Comparison of ENCODE assay signal across 8 cellular contexts in genomic region chr13:20903164-20903475, GRCh38. TPM values are rescaled to one million over a fixed set of nuclear protein-coding genes. Genes with fewer than 3 reads are reported as not detected.
DNase-seq lines count a peak whose midpoint lies in the region; ATAC-seq and TF ChIP-seq lines count a peak whose summit lies in the region.

No MANE protein-coding gene starts in this region.

- TF ChIP-seq POLR2A in sigmoid colon (IDR thresholded peaks at IDR 0.05) = no peak

- H3K4me1 ChIP-seq in sigmoid colon = peaks cover 0 to 24% (median 16%) of the 10 kb centered on the region in 4 donors

- intact Hi-C loops in sigmoid colon (cut with DNase I) = no loop called here

- no peak for TF ChIP-seq CTCF in GM12875 (IDR thresholded peaks at IDR 0.05; ENCODE audit: borderline replicate concordance, insufficient read depth, low read depth, low read length)
- no peak for TF ChIP-seq CTCF in fibroblast of villous mesenchyme (IDR thresholded peaks at IDR 0.05; ENCODE audit: insufficient read depth, low read depth, low read length)
- TF ChIP-seq CTCF in sigmoid colon (IDR thresholded peaks at IDR 0.05) = no peak

- peaks cover 0 to 4% (median 0%) of the 10 kb centered on the region in 4 donors for H3K36me3 ChIP-seq in sigmoid colon

- H3K27ac Mint-ChIP-seq in T-helper 17 cell = peak overlapping the region; percentile 96

- H3K4me3 Mint-ChIP-seq in T-helper 17 cell = peak overlapping the region; percentile 97

- no peak for ATAC-seq in T-helper 17 cell
- no peak for ATAC-seq in GM21723 (IDR thresholded peaks at IDR 0.05; ENCODE audit: unreplicated experiment)

- H3K4me1 Mint-ChIP-seq in T-helper 17 cell = peaks cover 15% of the 10 kb centered on the region

- H3K27me3 ChIP-seq in sigmoid colon = no peaks in the 10 kb centered on the region

- TF ChIP-seq EP300 in sigmoid colon (IDR thresholded peaks at IDR 0.05) = no peak

- peak overlapping the region; percentile 98 for H3K4me3 ChIP-seq in GM12875 (ENCODE audit: low read depth, low read length)
- peak overlapping the region; percentile 87 for H3K4me3 ChIP-seq in fibroblast of villous mesenchyme (ENCODE audit: low read depth, low read length)
- H3K4me3 ChIP-seq in sigmoid colon = peak overlapping the region; percentile 85 to 99 (median 90)

- no peak for DNase-seq in T-helper 17 cell
- DNase-seq in fibroblast of villous mesenchyme (ENCODE audit: low read depth) = no peak
- no peak for DNase-seq in sigmoid colon
- DNase-seq in DMS53 (lab: John Stamatoyannopoulos, UW) = no peak
- no peak for DNase-seq in islet precursor cell
- DNase-seq in NCI-H226 = no peak

- no peaks in the 10 kb centered on the region for H3K36me3 Mint-ChIP-seq in T-helper 17 cell (ENCODE audit: low read depth)

- 14% methylated on average over 14 of the region's 14 CpGs for WGBS in sigmoid colon, 2 donors

- H3K27ac ChIP-seq in sigmoid colon = peak overlapping the region; percentile 91 to 98 (median 93)

- H3K9me3 ChIP-seq in T-helper 17 cell (ENCODE audit: control insufficient read depth, low read length, poor library complexity, severe bottlenecking) (no peaks in the 10 kb centered on the region), sigmoid colon (no peaks in the 10 kb centered on the region)

- no peaks in the 10 kb centered on the region for H3K27me3 Mint-ChIP-seq in T-helper 17 cell

RNA-seq across cellular contexts. Expression of gene XPO4, which starts 0.6 kb away (rescaled TPM):
- total RNA-seq in T-helper 17 cell (10 to 100 TPM; 23.4 to 25.3 TPM), fibroblast of villous mesenchyme (20.3 and 29.8 TPM in 2 replicates), sigmoid colon (10 to 100 TPM; 15.6 to 26.8 (median 17.6) TPM)
- 1 to 10 TPM; 1.8 to 5.8 (median 2.3) TPM for polyA plus RNA-seq in sigmoid colon
